Comparison of ENCODE assay signal across 23 cellular contexts in the genomic region with DNA sequence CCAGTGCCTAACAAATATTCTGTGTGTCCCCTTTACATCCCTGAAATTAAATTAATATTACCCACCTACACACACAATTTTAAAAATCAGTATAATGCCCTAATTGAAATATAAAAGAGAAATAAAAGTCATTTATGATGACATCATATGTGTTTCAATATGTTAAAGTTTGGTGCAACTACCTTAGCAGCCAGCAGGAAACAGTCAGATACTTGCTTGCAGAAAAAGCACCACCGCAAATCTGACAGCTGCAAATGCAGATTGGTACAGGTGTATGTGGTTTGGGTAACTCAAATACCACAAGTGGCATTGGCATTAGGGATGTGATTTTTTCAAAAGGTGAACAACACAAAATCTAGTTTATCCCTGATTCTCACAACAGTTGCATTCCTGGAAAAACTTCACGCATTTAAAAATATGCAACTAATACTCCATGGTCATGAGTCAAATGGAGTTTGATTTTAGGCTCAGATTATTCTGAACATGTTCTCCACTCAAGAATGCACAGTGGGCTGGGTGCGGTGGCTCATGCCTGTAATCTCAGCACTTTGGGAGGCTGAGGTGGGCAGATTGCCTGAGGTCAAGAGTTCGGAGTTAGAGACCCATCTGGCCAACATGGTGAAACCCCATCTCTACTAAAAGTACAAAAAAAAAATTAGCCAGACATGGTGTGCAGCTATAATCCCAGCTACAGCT.
"Had no signal": no experiment of that assay in that cellular context is flagged by ENCODE, and none has a peak within 500 bp of the region (broad histone marks: within the 10 kb centered on the region; RNA-seq: fewer than 3 reads in every experiment).

No MANE protein-coding gene starts in this region.

- H3K9ac ChIP-seq: parathyroid adenoma had no signal

- H3K4me1 ChIP-seq: foreskin keratinocyte, parathyroid adenoma, uterus had no signal

- DNase-seq: activated B cell treated with CpG ODN at 0.5 μM for 24 hours; activated CD4-positive, alpha-beta memory T cell treated with anti-CD3 and anti-CD28 coated beads for 36 hours; activated CD4-positive, alpha-beta T cell treated with anti-CD3 and anti-CD28 coated beads for 36 hours; activated effector memory CD4-positive, alpha-beta T cell treated with Interleukin-2 at 50 U/mL for 16 hours; activated naive CD4-positive, alpha-beta T cell treated with anti-CD3 and anti-CD28 coated beads for 36 hours; activated T-cell treated with anti-CD3 and anti-CD28 coated beads, Interleukin-2, amount 50 U/mL, for 48 hours; amygdala; cortex of kidney; foreskin keratinocyte; immature natural killer cell; nephron progenitor cell; nucleus accumbens; stimulated activated CD4-positive, alpha-beta T cell treated with anti-CD3 and anti-CD28 coated beads, Interleukin-15, amount 100 ng/mL, for 24 hours; stomach; T-helper 17 cell; uterus had no signal

- H3K9me3 ChIP-seq: uterus had no signal

- H3K27ac ChIP-seq: foreskin keratinocyte, hepatocyte, parathyroid adenoma had no signal

- H3K4me2 ChIP-seq: hepatocyte, smooth muscle cell had no signal

- H2AFZ ChIP-seq: hepatocyte, parathyroid adenoma had no signal

- H3K79me2 ChIP-seq: hepatocyte, parathyroid adenoma had no signal

- H3K36me3 ChIP-seq: stomach, uterus had no signal

- ATAC-seq: activated CD4-positive, alpha-beta T cell treated with anti-CD3 and anti-CD28 coated beads for 36 hours; foreskin keratinocyte; left lobe of liver; sciatic nerve; stimulated activated memory B cell treated with anti-CD40 and anti-IgM and Interleukin-4, amounts not matched to agents 10 μg/mL and 1 μg/mL and 100 μg/mL, for 72 hours; T-helper 17 cell had no signal

- H3K4me3 ChIP-seq: hepatocyte, lung, smooth muscle cell, stomach, uterus had no signal

- H3K27me3 ChIP-seq: hepatocyte, stomach, uterus had no signal
